In the genomic region with DNA sequence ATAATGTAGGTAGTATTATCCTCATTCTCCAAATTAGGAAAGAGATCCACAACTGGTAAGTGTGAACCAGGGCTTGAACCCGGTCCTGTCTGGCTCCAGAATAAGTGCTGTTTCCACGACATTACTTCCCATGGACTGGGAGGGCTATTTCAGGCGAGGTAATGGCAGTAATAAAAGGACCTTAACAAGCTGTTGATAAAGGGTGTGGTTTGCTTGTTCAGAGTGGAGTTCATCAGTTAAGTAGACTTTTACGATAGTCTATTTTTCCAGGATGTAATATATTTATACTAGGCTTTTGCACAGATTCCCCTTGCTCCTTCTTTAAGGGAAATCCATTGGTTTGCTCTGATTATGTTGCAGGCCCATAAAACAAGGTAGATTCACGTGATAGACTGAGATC, we compare ENCODE assay signal across 24 cellular contexts.
"Had no signal": no experiment of that assay in that cellular context is flagged by ENCODE, and none has a peak within 500 bp of the region (broad histone marks: within the 10 kb centered on the region; RNA-seq: fewer than 3 reads in every experiment).

No MANE protein-coding gene starts in this region.

- H3K36me3 ChIP-seq: esophagus squamous epithelium, heart right ventricle, right lobe of liver, tibial artery had no signal

- H3K27me3 ChIP-seq: esophagus squamous epithelium, heart right ventricle, right lobe of liver, testis, tibial artery had no signal

- H3K4me3 ChIP-seq: esophagus squamous epithelium, heart right ventricle, lung, right lobe of liver, smooth muscle cell, testis, tibial artery had no signal

- H2AFZ ChIP-seq: parathyroid adenoma had no signal

- DNase-seq: cortex of kidney; effector memory CD8-positive, alpha-beta T cell; erythroblast; esophagus squamous epithelium; foreskin melanocyte; glutamatergic neuron; heart right ventricle; hypothalamus; immature natural killer cell; naive B cell; right lobe of liver; stimulated activated CD4-positive, alpha-beta T cell treated with anti-CD3 and anti-CD28 coated beads, Interleukin-12 subunit alpha, Interleukin-12 subunit beta, amount 100 ng/mL, for 4 hours; stimulated activated CD4-positive, alpha-beta T cell treated with anti-CD3 and anti-CD28 coated beads, Interleukin-1b, Interleukin-23, amount 100 ng/mL, for 48 hours; stimulated activated CD4-positive, alpha-beta T cell treated with anti-CD3 and anti-CD28 coated beads, Interleukin-4, amount 100 ng/mL, for 1 hour; stimulated activated CD8-positive, alpha-beta memory T cell treated with anti-CD3 and anti-CD28 coated beads, Interleukin-4, amount 100 ng/mL, for 48 hours; stimulated activated naive CD8-positive, alpha-beta T cell treated with anti-CD3 and anti-CD28 coated beads, Interleukin-15, Interleukin-2, amounts not matched to agents 100 U/mL and 50 U/mL, for 24 hours; substantia nigra; testis; tibial artery had no signal

- H3K9me3 ChIP-seq: esophagus squamous epithelium, heart right ventricle, right lobe of liver, testis, tibial artery had no signal

- H3K79me2 ChIP-seq: parathyroid adenoma had no signal

- H3K4me2 ChIP-seq: smooth muscle cell had no signal

- H3K27ac ChIP-seq: esophagus squamous epithelium, heart right ventricle, parathyroid adenoma, right lobe of liver, testis, tibial artery had no signal

- H3K4me1 ChIP-seq: esophagus squamous epithelium, parathyroid adenoma, right lobe of liver, testis, tibial artery had no signal

- ATAC-seq: effector memory CD8-positive, alpha-beta T cell; heart right ventricle; left lobe of liver; natural killer cell treated with Interleukin-12 subunit alpha and Interleukin-12 subunit beta and Interleukin-15 and Interleukin-18, amount 100 ng/mL, for 72 hours; right lobe of liver; stimulated activated naive CD8-positive, alpha-beta T cell treated with anti-CD3 and anti-CD28 coated beads, Interleukin-15, Interleukin-2, amounts not matched to agents 100 U/mL and 50 U/mL, for 24 hours had no signal
